18 cellular contexts compared by ENCODE assay signal in the genomic region with DNA sequence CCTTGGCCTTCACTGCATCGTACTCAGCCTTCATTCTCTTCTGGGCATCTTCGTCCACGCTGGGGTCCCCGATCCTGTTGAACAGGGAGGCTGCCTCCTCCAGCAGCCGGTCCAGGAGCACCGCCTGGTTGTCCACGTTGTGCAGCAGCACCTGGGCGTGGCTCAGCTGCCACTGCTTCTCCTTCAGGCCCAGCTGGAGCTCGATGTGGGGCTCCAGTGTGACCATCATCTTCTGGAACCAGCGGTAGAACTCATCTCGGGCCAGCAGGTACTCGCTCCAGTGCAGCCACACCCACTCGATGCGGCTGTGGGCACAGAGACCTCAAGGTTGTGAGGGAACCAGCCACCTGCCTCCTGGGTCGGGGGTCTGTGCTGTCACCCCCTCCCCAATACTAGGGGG. TPM values are rescaled to one million over a fixed set of nuclear protein-coding genes. Genes with fewer than 3 reads are reported as not detected.
DNase-seq lines count a peak whose midpoint lies in the region; ATAC-seq, FAIRE-seq and TF ChIP-seq lines count a peak whose summit lies in the region.
"Had no signal": no experiment of that assay in that cellular context is flagged by ENCODE, and none has a peak within 500 bp of the region (broad histone marks: within the 10 kb centered on the region; RNA-seq: fewer than 3 reads in every experiment).

No MANE protein-coding gene starts in this region.

- H3K27ac ChIP-seq in CD8-positive, alpha-beta memory T cell (ENCODE audit: low read depth, low read length): no peak overlapping the region
- peak overlapping the region; percentile 68 for H3K27ac ChIP-seq in effector memory CD4-positive, alpha-beta T cell (ENCODE audit: insufficient read depth, low read length, poor library complexity, severe bottlenecking)
- H3K27ac ChIP-seq in HepG2 (ENCODE audit: extremely low read length, insufficient read depth, low read length): no peak overlapping the region

- no peaks in the 10 kb centered on the region for H3K79me2 ChIP-seq in HepG2 (ENCODE audit: insufficient read depth, low read length)

- no peaks in the 10 kb centered on the region for H3K27me3 Mint-ChIP-seq in activated naive CD8-positive, alpha-beta T cell
- H3K27me3 Mint-ChIP-seq in activated naive CD8-positive, alpha-beta T cell treated with anti-CD3 and anti-CD28 coated beads, Interleukin-2, amount 50 U/mL, for 24 hours: no peaks in the 10 kb centered on the region
- peaks cover 0 to 2% of the 10 kb centered on the region in 2 donors for H3K27me3 Mint-ChIP-seq in CD8-positive, alpha-beta memory T cell
- H3K27me3 Mint-ChIP-seq in stimulated activated naive B cell treated with anti-CD40 and anti-IgM and Interleukin-4, amounts not matched to agents 10 μg/mL and 1 μg/mL and 100 μg/mL, for 72 hours: no peaks in the 10 kb centered on the region

- FAIRE-seq in HepG2 (lab: Jason Lieb, UNC): no peak
- FAIRE-seq: K562 had no signal

- TF ChIP-seq POLR2A in HepG2 (IDR thresholded peaks at IDR 0.05; ENCODE audit: insufficient read depth in 1 of 2, low read depth in 2 of 2, low read length in 2 of 2): no peak

- H3K4me3 ChIP-seq in CD8-positive, alpha-beta memory T cell (ENCODE audit: low read length): no peak overlapping the region
- no peak overlapping the region for H3K4me3 ChIP-seq in effector memory CD4-positive, alpha-beta T cell (ENCODE audit: insufficient read depth, low read depth, low read length, poor library complexity, severe bottlenecking)
- no peak overlapping the region for H3K4me3 ChIP-seq in HepG2 (replicated peaks in 1 of 3; ENCODE audit: insufficient read depth in 1 of 3, low read depth in 2 of 3, low read length in 3 of 3)
- H3K4me3 ChIP-seq: K562 had no signal

- H3K36me3 Mint-ChIP-seq in activated naive CD8-positive, alpha-beta T cell: peaks cover 13% of the 10 kb centered on the region
- peaks cover 19% of the 10 kb centered on the region for H3K36me3 Mint-ChIP-seq in activated naive CD8-positive, alpha-beta T cell treated with anti-CD3 and anti-CD28 coated beads, Interleukin-2, amount 50 U/mL, for 24 hours (ENCODE audit: low read depth)
- H3K36me3 Mint-ChIP-seq in CD8-positive, alpha-beta memory T cell: peaks cover 4 to 72% (median 18%) of the 10 kb centered on the region in 3 donors
- H3K36me3 Mint-ChIP-seq in stimulated activated naive B cell treated with anti-CD40 and anti-IgM and Interleukin-4, amounts not matched to agents 10 μg/mL and 1 μg/mL and 100 μg/mL, for 72 hours: peaks cover 54 to 68% of the 10 kb centered on the region in 2 donors

- peaks cover 24% of the 10 kb centered on the region for H3K36me3 ChIP-seq in CD8-positive, alpha-beta memory T cell (ENCODE audit: insufficient read depth, low read length)
- peaks cover 40% of the 10 kb centered on the region for H3K36me3 ChIP-seq in effector memory CD4-positive, alpha-beta T cell (ENCODE audit: control insufficient read depth, insufficient read depth, low read length)
- peaks cover 4 to 23% of the 10 kb centered on the region in 2 experiments; a peak in 3 of 5 replicates for H3K36me3 ChIP-seq in HepG2 (replicated peaks in 1 of 2; ENCODE audit: control insufficient read depth in 1 of 2, insufficient read depth in 2 of 2, low read length in 2 of 2)

- TF ChIP-seq RAD21 in HepG2 (CRISPR knock-in tag; IDR thresholded peaks at IDR 0.05): no peak

- in situ Hi-C loops in HepG2 (cut with HindIII; ENCODE audit: extremely low pct_ligation_motif_present, low pct_unique_long_range_greater_than_20kb): no loop called here

- peak overlapping the region; percentile 85 for H3K27ac Mint-ChIP-seq in activated naive CD8-positive, alpha-beta T cell
- H3K27ac Mint-ChIP-seq in activated naive CD8-positive, alpha-beta T cell treated with anti-CD3 and anti-CD28 coated beads, Interleukin-2, amount 50 U/mL, for 24 hours: no peak overlapping the region
- peak overlapping the region in 6 of 8 donors; percentile 41 to 98 (median 94) for H3K27ac Mint-ChIP-seq in CD8-positive, alpha-beta memory T cell
- H3K27ac Mint-ChIP-seq in stimulated activated naive B cell treated with anti-CD40 and anti-IgM and Interleukin-4, amounts not matched to agents 10 μg/mL and 1 μg/mL and 100 μg/mL, for 72 hours: peak overlapping the region; percentile 9
- H3K27ac Mint-ChIP-seq: HFFc6 had no signal

- no peaks in the 10 kb centered on the region for H3K9me3 Mint-ChIP-seq in activated naive CD8-positive, alpha-beta T cell (ENCODE audit: low read depth)
- no peaks in the 10 kb centered on the region for H3K9me3 Mint-ChIP-seq in activated naive CD8-positive, alpha-beta T cell treated with anti-CD3 and anti-CD28 coated beads, Interleukin-2, amount 50 U/mL, for 24 hours
- H3K9me3 Mint-ChIP-seq in CD8-positive, alpha-beta memory T cell: no peaks in the 10 kb centered on the region
- H3K9me3 Mint-ChIP-seq in stimulated activated naive B cell treated with anti-CD40 and anti-IgM and Interleukin-4, amounts not matched to agents 10 μg/mL and 1 μg/mL and 100 μg/mL, for 72 hours: no peaks in the 10 kb centered on the region
- H3K9me3 Mint-ChIP-seq: HFFc6 had no signal

- CTCF ChIA-PET in CD8-positive, alpha-beta memory T cell (lab: Charles Lee): interaction anchor here (1.0 kb wide), 1 partner anchor 71 kb away, joined by 3 read pairs; no protein-coding TSS in a partner anchor
- CTCF ChIA-PET in HepG2 (lab: Yijun Ruan, JAX; ENCODE audit: low intra/inter-chr PET ratio, low total read pairs): no interaction called here

- TF ChIP-seq EP300 in HepG2 (IDR thresholded peaks at IDR 0.05; ENCODE audit: low read depth in 2 of 2, low read length in 2 of 2) (no peak), HepG2 (CRISPR knock-in tag; IDR thresholded peaks at IDR 0.05; ENCODE audit: borderline replicate concordance) (no peak)

- no TSS peak for BruUV-seq in HepG2 (replicated peaks; lab: Mats Ljungman, UMichigan)

- WGBS in HepG2 (ENCODE audit: low lambda C conversion rate): 88% methylated on average over 9 of the region's 15 CpGs

- POLR2A ChIA-PET in CD8-positive, alpha-beta memory T cell (lab: Charles Lee): no interaction called here
- POLR2A ChIA-PET in HepG2 (lab: Yijun Ruan, JAX): interaction anchor here (4.4 kb wide), 1 partner anchor 13 kb away, joined by 23 read pairs; no protein-coding TSS in a partner anchor

- no peaks in the 10 kb centered on the region for H3K9me3 ChIP-seq in CD8-positive, alpha-beta memory T cell (ENCODE audit: low read length)
- H3K9me3 ChIP-seq in effector memory CD4-positive, alpha-beta T cell (ENCODE audit: control insufficient read depth, low read length): no peaks in the 10 kb centered on the region
- H3K9me3 ChIP-seq in HepG2 (ENCODE audit: low read length): no peaks in the 10 kb centered on the region

- ATAC-seq in activated naive CD8-positive, alpha-beta T cell treated with anti-CD3 and anti-CD28 coated beads, Interleukin-2, amount 50 U/mL, for 24 hours: no peak
- no peak for ATAC-seq in stimulated activated naive B cell treated with anti-CD40 and anti-IgM and Interleukin-4, amounts not matched to agents 10 μg/mL and 1 μg/mL and 100 μg/mL, for 72 hours (replicated peaks)
- no peak for ATAC-seq in GM21423 (IDR thresholded peaks at IDR 0.05; ENCODE audit: unreplicated experiment)
- ATAC-seq in HepG2: no peak
- ATAC-seq: K562 had no signal

- intact Hi-C loops in HepG2 (cut with micrococcal nuclease; ENCODE audit: unreplicated experiment): no loop called here

- H3K9ac ChIP-seq in HepG2 (ENCODE audit: insufficient read depth, low read depth, low read length): no peak overlapping the region

- DNase-seq in activated naive CD8-positive, alpha-beta T cell treated with anti-CD3 and anti-CD28 coated beads, Interleukin-2, amount 50 U/mL, for 24 hours: no peak
- DNase-seq in CD8-positive, alpha-beta memory T cell: no peak
- no peak for DNase-seq in effector memory CD4-positive, alpha-beta T cell
- DNase-seq in stimulated activated naive B cell treated with anti-CD40 and anti-IgM and Interleukin-4, amounts not matched to agents 10 μg/mL and 1 μg/mL and 100 μg/mL, for 72 hours: no peak
- DNase-seq in hepatic stellate cell (ENCODE audit: low spot score) (no peak), HepG2 (ENCODE audit: low spot score) (no peak)
- DNase-seq: AML-193, DMS153, EL, HFFc6, NCI-H1092, NCI-H1694, NCI-H2107, NCI-H345, NCI-H69 had no signal

- no peak overlapping the region for H2AFZ ChIP-seq in HepG2 (ENCODE audit: low read length)

- TF ChIP-seq CTCF in HepG2 (CRISPR knock-in tag; IDR thresholded peaks at IDR 0.05): no peak

- H3K4me1 Mint-ChIP-seq in activated naive CD8-positive, alpha-beta T cell (ENCODE audit: low read depth): peaks cover 62% of the 10 kb centered on the region
- H3K4me1 Mint-ChIP-seq in activated naive CD8-positive, alpha-beta T cell treated with anti-CD3 and anti-CD28 coated beads, Interleukin-2, amount 50 U/mL, for 24 hours: peaks cover 53% of the 10 kb centered on the region
- peaks cover 47 to 50% (median 49%) of the 10 kb centered on the region in 3 donors for H3K4me1 Mint-ChIP-seq in CD8-positive, alpha-beta memory T cell
- H3K4me1 Mint-ChIP-seq in stimulated activated naive B cell treated with anti-CD40 and anti-IgM and Interleukin-4, amounts not matched to agents 10 μg/mL and 1 μg/mL and 100 μg/mL, for 72 hours: peaks cover 44 to 46% of the 10 kb centered on the region in 2 donors

- H3K4me1 ChIP-seq in CD8-positive, alpha-beta memory T cell (ENCODE audit: insufficient read depth, low read length): peaks cover 54% of the 10 kb centered on the region
- H3K4me1 ChIP-seq in effector memory CD4-positive, alpha-beta T cell (ENCODE audit: control insufficient read depth, insufficient read depth, low read length, poor library complexity, severe bottlenecking): peaks cover 52% of the 10 kb centered on the region
- peaks cover 22% of the 10 kb centered on the region for H3K4me1 ChIP-seq in HepG2 (ENCODE audit: insufficient read depth, low read length)

- no peak overlapping the region for H3K4me2 ChIP-seq in HepG2 (ENCODE audit: low read depth, low read length)

- no peak overlapping the region for H3K4me3 Mint-ChIP-seq in activated naive CD8-positive, alpha-beta T cell
- H3K4me3 Mint-ChIP-seq in activated naive CD8-positive, alpha-beta T cell treated with anti-CD3 and anti-CD28 coated beads, Interleukin-2, amount 50 U/mL, for 24 hours: no peak overlapping the region
- no peak overlapping the region for H3K4me3 Mint-ChIP-seq in CD8-positive, alpha-beta memory T cell
- no peak overlapping the region for H3K4me3 Mint-ChIP-seq in stimulated activated naive B cell treated with anti-CD40 and anti-IgM and Interleukin-4, amounts not matched to agents 10 μg/mL and 1 μg/mL and 100 μg/mL, for 72 hours
- H3K4me3 Mint-ChIP-seq: HFFc6 had no signal

- no peaks in the 10 kb centered on the region for H4K20me1 ChIP-seq in HepG2 (ENCODE audit: insufficient read depth, low read length)

- H3K27me3 ChIP-seq in CD8-positive, alpha-beta memory T cell (ENCODE audit: insufficient read depth, low read length, poor library complexity, severe bottlenecking): no peaks in the 10 kb centered on the region
- no peaks in the 10 kb centered on the region for H3K27me3 ChIP-seq in effector memory CD4-positive, alpha-beta T cell (replicated peaks; ENCODE audit: control insufficient read depth, insufficient read depth, low read length, poor library complexity, severe bottlenecking)
- H3K27me3 ChIP-seq in HepG2 (ENCODE audit: control insufficient read depth in 1 of 2, insufficient read depth in 2 of 2, low read length in 2 of 2): no peaks in the 10 kb centered on the region

RNA-seq across cellular contexts. Expression of a gene that starts 50.5 kb away (rescaled TPM):
- 10 to 100 TPM; 37.6 to 39.7 TPM for total RNA-seq in CD8-positive, alpha-beta memory T cell
- 4.3 TPM for polyA plus RNA-seq in CD8-positive, alpha-beta memory T cell
- total RNA-seq in HepG2 (2016; rRNA removed; fragmentation: Illumina TruSeq; extraction: Trizol): 7.8 and 9.0 TPM in 2 replicates
- 2.1 and 2.5 TPM in 2 replicates for total RNA-seq in HepG2 (2016; cell fraction: cytosol; rRNA removed; fragmentation: Illumina TruSeq; extraction: Trizol; ENCODE audit: low read depth)
- 6.6 and 8.6 TPM in 2 replicates for total RNA-seq in HepG2 (2016; cell fraction: insoluble cytoplasmic fraction; rRNA removed; fragmentation: Illumina TruSeq; extraction: Trizol)
- 2.8 and 3.5 TPM in 2 replicates for total RNA-seq in HepG2 (2016; cell fraction: membrane; rRNA removed; fragmentation: Illumina TruSeq; extraction: Trizol)
- total RNA-seq in HepG2 (2016; cell fraction: nucleus; rRNA removed; fragmentation: Illumina TruSeq; extraction: Trizol): 14.8 and 16.4 TPM in 2 replicates
- polyA plus RNA-seq in HepG2 (2011; rRNA removed): 8.0 and 9.3 TPM in 2 replicates
- 3.1 and 3.2 TPM in 2 replicates for polyA plus RNA-seq in HepG2 (2011; cell fraction: cytosol; rRNA removed)
- polyA plus RNA-seq in HepG2 (2011; cell fraction: nucleus; rRNA removed): 32.7 and 44.3 TPM in 2 replicates
- 3.7 and 4.9 TPM in 2 replicates for polyA plus RNA-seq in HepG2 (2012)
- polyA plus RNA-seq in HepG2 (2016; cell fraction: cytosol; fragmentation: Illumina TruSeq; extraction: Trizol; ENCODE audit: low read depth): 0.24 and 0.25 TPM in 2 replicates
- polyA plus RNA-seq in HepG2 (2016; cell fraction: insoluble cytoplasmic fraction; fragmentation: Illumina TruSeq; extraction: Trizol; ENCODE audit: low read depth): 2.0 and 2.7 TPM in 2 replicates
- 0.50 and 0.55 TPM in 2 replicates for polyA plus RNA-seq in HepG2 (2016; cell fraction: membrane; fragmentation: Illumina TruSeq; extraction: Trizol; ENCODE audit: low read depth)
- polyA plus RNA-seq in HepG2 (2016; cell fraction: nucleus; fragmentation: Illumina TruSeq; extraction: Trizol; ENCODE audit: insufficient read depth, low read depth): 10.7 and 10.9 TPM in 2 replicates
- polyA minus RNA-seq in HepG2 (2011; rRNA and poly(A)+ RNA removed; ENCODE audit: low replicate concordance): 0.72 and 21.2 TPM in 2 replicates
- 6.8 and 8.6 TPM in 2 replicates for polyA minus RNA-seq in HepG2 (2011; cell fraction: cytosol; rRNA and poly(A)+ RNA removed)
- 43.0 and 46.7 TPM in 2 replicates for polyA minus RNA-seq in HepG2 (2011; cell fraction: nucleus; rRNA and poly(A)+ RNA removed)
